In the genomic region with DNA sequence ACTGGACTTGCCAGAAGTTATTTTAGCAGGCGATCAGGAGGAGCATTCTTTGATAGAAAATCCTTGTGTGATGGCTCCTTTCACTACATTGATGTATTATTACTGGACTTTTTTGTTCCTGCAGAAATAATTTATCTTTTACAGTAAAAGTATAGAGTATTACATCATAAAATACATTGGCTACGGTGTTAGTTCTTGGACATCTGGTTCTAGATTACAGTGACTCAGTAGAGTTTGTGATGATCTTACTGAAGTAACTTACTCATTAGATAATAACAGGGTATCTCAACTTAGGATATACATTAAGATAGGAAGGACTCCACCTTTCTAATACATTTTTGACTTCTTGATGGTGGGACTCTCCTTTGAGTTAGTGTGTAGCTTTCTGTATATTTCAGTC, we compare ENCODE assay signal across 10 cellular contexts. TPM values are rescaled to one million over a fixed set of nuclear protein-coding genes. Genes with fewer than 3 reads are reported as not detected.
A peak's percentile ranks its signal among the peaks of the same experiment; 100 is the strongest.
DNase-seq lines count a peak whose midpoint lies in the region; TF ChIP-seq lines count a peak whose summit lies in the region.
"Had no signal": no experiment of that assay in that cellular context is flagged by ENCODE, and none has a peak within 500 bp of the region (broad histone marks: within the 10 kb centered on the region; RNA-seq: fewer than 3 reads in every experiment).

No MANE protein-coding gene starts in this region.

- TF ChIP-seq POLR2A in stomach (IDR thresholded peaks at IDR 0.05): no peak

- TF ChIP-seq EP300 in stomach (IDR thresholded peaks at IDR 0.05): no peak

- peaks cover 6 to 33% (median 28%) of the 10 kb centered on the region in 4 donors for H3K36me3 ChIP-seq in stomach

- DNase-seq in HCEC 1CT (peak; percentile 58), astrocyte of the spinal cord (ENCODE audit: low read depth, low spot score) (peak; percentile 45), hepatic stellate cell (ENCODE audit: low spot score) (peak; percentile 13), stomach (no peak), NCI-H526 treated with DMSO at 0.1 percent for 48 hours (lab: John Stamatoyannopoulos, UW) (no peak), DMS79 treated with DMSO at 0.1 percent for 48 hours (lab: John Stamatoyannopoulos, UW) (no peak), NCI-H510A (lab: John Stamatoyannopoulos, UW) (no peak), posterior vena cava (ENCODE audit: low spot score) (no peak)
- DNase-seq: NCI-H2081 treated with DMSO at 0.1 percent for 48 hours had no signal

- TF ChIP-seq CTCF in astrocyte of the spinal cord (IDR thresholded peaks at IDR 0.05; ENCODE audit: low read depth, low read length) (no peak), stomach (IDR thresholded peaks at IDR 0.05) (no peak)

- H3K27me3 ChIP-seq in stomach: no peaks in the 10 kb centered on the region
- H3K27me3 ChIP-seq: body of pancreas had no signal

- peaks cover 15 to 31% (median 23%) of the 10 kb centered on the region in 4 donors for H3K4me1 ChIP-seq in stomach

- intact Hi-C loops in stomach (cut with DNase I; ENCODE audit: low total_unique reads): no loop called here
- intact Hi-C loops in posterior vena cava (cut with DNase I): loop anchor here in 1 of 2 donors (10.0 kb wide), 1 partner anchor 57 kb away; the partner anchor contains the start of gene ZNF462

- in situ Hi-C loops in astrocyte of the spinal cord (cut with HindIII; ENCODE audit: low sequenced_read_pairs): no loop called here

- H3K4me3 ChIP-seq in astrocyte of the spinal cord (ENCODE audit: low read depth, low read length) (no peak overlapping the region), stomach (peak overlapping the region in 1 of 4 donors; percentile 13)
- H3K4me3 ChIP-seq: body of pancreas had no signal

- H3K27ac ChIP-seq in stomach: peak overlapping the region in 4 of 5 donors; percentile 60 to 79 (median 78)

- WGBS in stomach, 5 donors: 49 to 63% (median 60%) methylated on average over 2 of the region's 2 CpGs

- no peaks in the 10 kb centered on the region for H3K9me3 ChIP-seq in stomach
- H3K9me3 ChIP-seq: body of pancreas had no signal

RNA-seq across cellular contexts. Expression of gene ZNF462, which starts 59.0 kb away (rescaled TPM):
- total RNA-seq in stomach (10 to 100 TPM in 4 of 5 donors, 1 to 10 TPM in 1; 4.9 to 60.1 (median 17.0) TPM), posterior vena cava (10 to 100 TPM; 20.0 to 25.7 TPM)
- polyA plus RNA-seq in stomach: 1 to 10 TPM in 2 of 3 donors, under 1 TPM in 1; 0.50 to 1.8 (median 1.5) TPM

Comparison
In these comparisons a context has a peak if more than half of its experiments do, and no peak if none do; other contexts are left out.
1. DNase-seq: peak in HCEC 1CT (single experiment), astrocyte of the spinal cord (single experiment) and hepatic stellate cell (single experiment); none in stomach (single experiment), NCI-H526 treated with DMSO at 0.1 percent for 48 hours (single experiment), DMS79 treated with DMSO at 0.1 percent for 48 hours (single experiment), NCI-H510A (single experiment) and posterior vena cava (single experiment).